24 cellular contexts compared by ENCODE assay signal in the genomic region with DNA sequence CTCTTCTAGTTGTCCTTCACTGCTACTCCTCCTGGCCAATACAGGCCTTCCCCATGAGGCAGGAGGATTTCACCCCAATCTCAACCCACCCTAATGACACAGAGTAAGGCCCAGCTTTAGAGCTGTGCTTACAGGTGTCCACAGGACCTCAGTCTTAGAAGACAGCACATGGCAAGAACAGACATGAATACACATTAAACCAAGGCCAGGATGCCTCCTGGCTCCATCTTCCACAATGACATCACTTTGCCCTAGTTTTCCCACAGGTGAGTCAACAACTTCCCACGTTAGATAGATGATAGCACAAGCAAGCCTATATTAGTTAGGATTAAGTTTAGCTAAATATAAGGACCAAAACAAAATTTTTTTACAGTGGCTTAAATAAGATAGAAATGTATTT.
"Had no signal": no experiment of that assay in that cellular context is flagged by ENCODE, and none has a peak within 500 bp of the region (broad histone marks: within the 10 kb centered on the region; RNA-seq: fewer than 3 reads in every experiment).

No MANE protein-coding gene starts in this region.

- H3K4me3 Mint-ChIP-seq: activated CD4-positive, alpha-beta memory T cell treated with anti-CD3 and anti-CD28 coated beads for 36 hours; activated CD4-positive, alpha-beta T cell treated with anti-CD3 and anti-CD28 coated beads, Interleukin-2, amount 10 ng/mL, durations not matched to agents 7 days and 5 days; activated naive CD8-positive, alpha-beta T cell treated with anti-CD3 and anti-CD28 coated beads, Interleukin-2, amount 50 U/mL, for 24 hours; activated T-cell treated with anti-CD3 and anti-CD28 coated beads, Interleukin-2, amount 50 U/mL, for 4 hours; IgD-negative memory B cell; T-cell had no signal

- H3K4me2 ChIP-seq: PC-9 had no signal

- H3K9me3 ChIP-seq: MG63 had no signal

- H2AFZ ChIP-seq: PC-9 had no signal

- H3K9me3 Mint-ChIP-seq: activated CD4-positive, alpha-beta memory T cell treated with anti-CD3 and anti-CD28 coated beads for 36 hours; activated CD4-positive, alpha-beta T cell treated with anti-CD3 and anti-CD28 coated beads, Interleukin-2, amount 10 ng/mL, durations not matched to agents 7 days and 5 days; activated naive CD8-positive, alpha-beta T cell treated with anti-CD3 and anti-CD28 coated beads, Interleukin-2, amount 50 U/mL, for 24 hours; activated T-cell treated with anti-CD3 and anti-CD28 coated beads, Interleukin-2, amount 50 U/mL, for 4 hours; IgD-negative memory B cell; T-cell had no signal

- H3K4me1 Mint-ChIP-seq: activated CD4-positive, alpha-beta T cell treated with anti-CD3 and anti-CD28 coated beads, Interleukin-2, amount 10 ng/mL, durations not matched to agents 7 days and 5 days; activated naive CD8-positive, alpha-beta T cell treated with anti-CD3 and anti-CD28 coated beads, Interleukin-2, amount 50 U/mL, for 24 hours; IgD-negative memory B cell; T-cell had no signal

- H3K4me3 ChIP-seq: MG63, PC-9, SK-N-MC had no signal

- DNase-seq: activated CD4-positive, alpha-beta T cell treated with anti-CD3 and anti-CD28 coated beads, Interleukin-2, amount 10 ng/mL, durations not matched to agents 7 days and 5 days; activated CD4-positive, CD25-positive, alpha-beta regulatory T cell; activated CD8-positive, alpha-beta memory T cell treated with anti-CD3 and anti-CD28 coated beads for 24 hours; amygdala; brain microvascular endothelial cell; KG1; MV-4-11; NCI-H1092 treated with DMSO at 0.1 percent for 48 hours; NCI-H1417 treated with DMSO at 0.1 percent for 48 hours; NCI-H187; NCI-H2081; NCI-H510A treated with DMSO at 0.1 percent for 48 hours; NCI-H69; T-cell; T1000 had no signal

- H3K36me3 Mint-ChIP-seq: activated CD4-positive, alpha-beta memory T cell treated with anti-CD3 and anti-CD28 coated beads for 36 hours; activated naive CD4-positive, alpha-beta T cell treated with anti-CD3 and anti-CD28 coated beads, Interleukin-2, amount 50 U/mL, for 72 hours; IgD-negative memory B cell; T-cell had no signal

- H3K27me3 ChIP-seq: brain microvascular endothelial cell, MG63 had no signal

- H3K36me3 ChIP-seq: brain microvascular endothelial cell, MG63 had no signal

- H3K27ac ChIP-seq: brain microvascular endothelial cell, PC-9, SK-N-MC, VCaP had no signal

- H3K27me3 Mint-ChIP-seq: activated CD4-positive, alpha-beta memory T cell treated with anti-CD3 and anti-CD28 coated beads for 36 hours; activated CD4-positive, alpha-beta T cell treated with anti-CD3 and anti-CD28 coated beads, Interleukin-2, amount 10 ng/mL, durations not matched to agents 7 days and 5 days had no signal

- H3K27ac Mint-ChIP-seq: activated CD4-positive, alpha-beta memory T cell treated with anti-CD3 and anti-CD28 coated beads for 36 hours; activated CD4-positive, alpha-beta T cell treated with anti-CD3 and anti-CD28 coated beads, Interleukin-2, amount 10 ng/mL, durations not matched to agents 7 days and 5 days; activated naive CD4-positive, alpha-beta T cell treated with anti-CD3 and anti-CD28 coated beads, Interleukin-2, amount 50 U/mL, for 72 hours; activated naive CD8-positive, alpha-beta T cell treated with anti-CD3 and anti-CD28 coated beads, Interleukin-2, amount 50 U/mL, for 24 hours; IgD-negative memory B cell; T-cell had no signal
